In the genomic region with DNA sequence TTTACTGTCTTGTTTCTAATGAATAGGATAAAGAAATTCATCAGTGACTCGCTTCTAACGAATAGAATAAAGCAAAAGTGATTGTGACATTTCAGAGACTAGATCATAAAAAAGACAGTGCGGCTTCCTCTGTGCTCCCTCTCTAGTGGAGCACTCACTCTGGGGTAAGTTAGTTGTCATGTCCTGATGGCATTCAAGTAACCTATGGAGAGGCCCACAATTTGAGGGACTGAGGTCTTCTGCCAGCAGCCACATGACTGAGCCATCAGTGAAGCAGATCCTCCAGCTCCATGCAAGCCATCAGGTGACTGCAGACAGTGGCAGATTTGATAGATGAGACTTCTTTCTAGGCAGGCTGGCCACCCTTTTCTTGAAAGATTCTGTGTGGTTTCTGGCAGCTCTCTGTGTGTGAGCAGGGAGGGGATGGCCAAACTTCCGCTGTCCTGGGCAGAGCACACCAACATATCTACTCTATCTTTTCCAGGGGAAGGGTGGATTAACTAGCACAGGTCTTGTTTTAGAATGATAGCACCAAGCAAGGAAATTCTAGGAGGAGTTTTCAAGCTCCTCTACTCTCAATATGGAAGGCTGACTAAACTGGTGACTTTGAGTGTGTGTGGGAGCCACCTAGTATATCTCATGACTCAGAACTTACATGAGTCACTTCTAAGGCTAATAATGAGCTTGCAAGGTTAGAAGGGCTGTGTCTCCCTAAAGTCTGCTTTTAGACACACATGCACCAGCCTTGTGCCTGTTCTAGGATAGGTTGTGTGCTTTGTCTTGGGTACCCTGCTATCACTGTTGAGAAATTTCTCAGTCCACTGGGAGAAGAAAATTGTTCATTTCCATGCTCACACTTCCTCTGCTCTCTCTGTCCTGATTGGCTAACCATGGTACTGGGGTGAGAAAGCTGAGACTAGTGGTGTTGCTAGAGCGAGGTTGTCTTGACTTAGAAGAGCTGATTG, we compare ENCODE assay signal across 9 cellular contexts.
DNase-seq lines count a peak whose midpoint lies in the region; ATAC-seq and TF ChIP-seq lines count a peak whose summit lies in the region.
"Had no signal": no experiment of that assay in that cellular context is flagged by ENCODE, and none has a peak within 500 bp of the region (broad histone marks: within the 10 kb centered on the region; RNA-seq: fewer than 3 reads in every experiment).

No MANE protein-coding gene starts in this region.

- no peak overlapping the region for H3K4me3 ChIP-seq in cardiac fibroblast (replicated peaks in 1 of 2; ENCODE audit: low read depth in 2 of 2, low read length in 2 of 2)
- H3K4me3 ChIP-seq: SK-N-MC had no signal

- peak; percentile 88 for ATAC-seq in GM18498 (IDR thresholded peaks at IDR 0.05; ENCODE audit: unreplicated experiment)
- peak; percentile 88 for ATAC-seq in GM21576 (IDR thresholded peaks at IDR 0.05; ENCODE audit: unreplicated experiment)

- peak; percentile 23 for DNase-seq in HS-5 (ENCODE audit: low read depth)
- peak; percentile 82 to 83 for DNase-seq in cardiac fibroblast (ENCODE audit: low read depth in 2 of 2)
- DNase-seq in 8988T, result no peak
- DNase-seq in effector CD4-positive, alpha-beta T cell, result no peak
- DNase-seq in activated gamma-delta T cell (lab: John Stamatoyannopoulos, UW), result no peak
- DNase-seq in NCI-H345 treated with DMSO at 0.1 percent for 48 hours (lab: John Stamatoyannopoulos, UW; ENCODE audit: unreplicated experiment), result no peak

- no peak for TF ChIP-seq CTCF in cardiac fibroblast (IDR thresholded peaks at IDR 0.05; ENCODE audit: low read depth, low read length)

Comparison
In these comparisons a context has a peak if more than half of its experiments do, and no peak if none do; other contexts are left out.
1. DNase-seq: peak in HS-5 (single experiment) and cardiac fibroblast (2 of 2); none in 8988T (single experiment), effector CD4-positive, alpha-beta T cell (single experiment), activated gamma-delta T cell (single experiment) and NCI-H345 treated with DMSO at 0.1 percent for 48 hours (single experiment).